In genomic region chr7:100632951-100633717, GRCh38 we compare ENCODE assay signal across 8 cellular contexts. TPM values are rescaled to one million over a fixed set of nuclear protein-coding genes. Genes with fewer than 3 reads are reported as not detected.
DNase-seq lines count a peak whose midpoint lies in the region; ATAC-seq and TF ChIP-seq lines count a peak whose summit lies in the region.

No MANE protein-coding gene starts in this region.

- peaks cover 21% of the 10 kb centered on the region for H3K4me1 Mint-ChIP-seq in activated naive CD8-positive, alpha-beta T cell treated with anti-CD3 and anti-CD28 coated beads, Interleukin-2, amount 50 U/mL, for 24 hours

- H3K27me3 ChIP-seq in SK-N-SH (ENCODE audit: insufficient read depth) (no peaks in the 10 kb centered on the region), iPS-20b (ENCODE audit: insufficient read depth, low read length) (peaks cover 28% of the 10 kb centered on the region)

- H3K4me2 ChIP-seq in SK-N-SH = peak overlapping the region; percentile 91

- H3K4me3 ChIP-seq in SK-N-SH (ENCODE audit: low read depth in 2 of 2, low read length in 1 of 2) (peak overlapping the region; percentile 43 to 59), iPS-20b (ENCODE audit: low read length) (peak overlapping the region; percentile 68)

- H4K20me1 ChIP-seq in SK-N-SH (ENCODE audit: insufficient read depth) = no peaks in the 10 kb centered on the region

- peaks cover 4% of the 10 kb centered on the region for H3K36me3 Mint-ChIP-seq in activated naive CD8-positive, alpha-beta T cell treated with anti-CD3 and anti-CD28 coated beads, Interleukin-2, amount 50 U/mL, for 24 hours (ENCODE audit: low read depth)

- no peaks in the 10 kb centered on the region for H3K9me2 ChIP-seq in SK-N-SH

- peaks cover 2% of the 10 kb centered on the region for H3K27me3 Mint-ChIP-seq in activated naive CD8-positive, alpha-beta T cell treated with anti-CD3 and anti-CD28 coated beads, Interleukin-2, amount 50 U/mL, for 24 hours

- H3K9ac ChIP-seq in SK-N-SH (peak overlapping the region; percentile 27; the same call in 1 of the 2 replicates), iPS-20b (ENCODE audit: low read depth, low read length) (peak overlapping the region; percentile 73; the same call in 1 of the 2 replicates)

- peaks cover 7% of the 10 kb centered on the region for H3F3A ChIP-seq in SK-N-SH (replicated peaks; ENCODE audit: insufficient read depth)

- no peaks in the 10 kb centered on the region for H3K79me2 ChIP-seq in SK-N-SH (ENCODE audit: insufficient read depth)

- peak; percentile 44 for ATAC-seq in HG03175 (IDR thresholded peaks at IDR 0.05; ENCODE audit: unreplicated experiment)
- ATAC-seq in activated naive CD8-positive, alpha-beta T cell treated with anti-CD3 and anti-CD28 coated beads, Interleukin-2, amount 50 U/mL, for 24 hours = peak; percentile 71

- CTCF ChIA-PET in SK-N-SH (lab: Yijun Ruan, JAX) = interaction anchor here (0.6 to 9.0 kb wide), 42 partner anchors 10 to 221 kb away, joined by 3 to 109 read pairs (median 6); partner anchors contain the start of genes ACTL6B, FBXO24, GNB2 and LRCH4

- H3K4me1 ChIP-seq in SK-N-SH (ENCODE audit: control insufficient read depth in 1 of 2, insufficient read depth in 2 of 2, low read depth in 1 of 2, low read length in 1 of 2) (peaks cover 6% of the 10 kb centered on the region in 2 experiments; a peak in 1 of 4 replicates), iPS-20b (ENCODE audit: insufficient read depth, low read length) (no peaks in the 10 kb centered on the region)

- peak overlapping the region; percentile 82 for H3K4me3 Mint-ChIP-seq in activated naive CD8-positive, alpha-beta T cell treated with anti-CD3 and anti-CD28 coated beads, Interleukin-2, amount 50 U/mL, for 24 hours

- 7% methylated on average over 47 of the region's 72 CpGs for WGBS in SK-N-SH (ENCODE audit: low lambda C conversion rate)

- TF ChIP-seq CTCF in SK-N-SH (IDR thresholded peaks at IDR 0.05) = peak; percentile 53

- POLR2A ChIA-PET in SK-N-SH (lab: Yijun Ruan, JAX) = interaction anchor here (0.8 to 2.1 kb wide), 12 partner anchors 16 to 531 kb away, joined by 3 to 11 read pairs (median 4); partner anchors contain the start of genes ACTL6B, AP4M1, GNB2 and MOSPD3

- H3K9me3 ChIP-seq in SK-N-SH (no peaks in the 10 kb centered on the region), iPS-20b (ENCODE audit: insufficient read depth, low read depth, low read length) (no peaks in the 10 kb centered on the region)

- H3K27ac Mint-ChIP-seq in activated naive CD8-positive, alpha-beta T cell treated with anti-CD3 and anti-CD28 coated beads, Interleukin-2, amount 50 U/mL, for 24 hours = peak overlapping the region; percentile 91

- H3K9me3 Mint-ChIP-seq in activated naive CD8-positive, alpha-beta T cell treated with anti-CD3 and anti-CD28 coated beads, Interleukin-2, amount 50 U/mL, for 24 hours = no peaks in the 10 kb centered on the region

- TF ChIP-seq RAD21 in SK-N-SH (IDR thresholded peaks at IDR 0.05; ENCODE audit: low read length) = peak; percentile 46

- peak; percentile 62 for DNase-seq in GM03348 (ENCODE audit: low spot score)
- peak; percentile 95 for DNase-seq in SK-N-SH
- peak; percentile 69 for DNase-seq in activated naive CD8-positive, alpha-beta T cell treated with anti-CD3 and anti-CD28 coated beads, Interleukin-2, amount 50 U/mL, for 24 hours
- DNase-seq in stimulated activated CD4-positive, alpha-beta T cell treated with anti-CD3 and anti-CD28 coated beads, Interleukin-1b, Interleukin-23, amount 100 ng/mL, for 4 hours (ENCODE audit: low read depth in 2 of 2) = peak; percentile 27 to 56
- no peak for DNase-seq in HuH-7.5 (ENCODE audit: low spot score)
- no peak for DNase-seq in midbrain (lab: John Stamatoyannopoulos, UW)

- no peaks in the 10 kb centered on the region for H3K36me3 ChIP-seq in SK-N-SH (replicated peaks in 1 of 2; ENCODE audit: control insufficient read depth in 1 of 2, insufficient read depth in 2 of 2, low read length in 1 of 2)
- no peaks in the 10 kb centered on the region for H3K36me3 ChIP-seq in iPS-20b (ENCODE audit: insufficient read depth, low read depth, low read length)

- H3K27ac ChIP-seq in SK-N-SH (ENCODE audit: low read depth in 2 of 2, low read length in 1 of 2) = no peak overlapping the region
- no peak overlapping the region for H3K27ac ChIP-seq in iPS-20b (ENCODE audit: low read length)

- no peak for TF ChIP-seq EP300 in SK-N-SH (IDR thresholded peaks at IDR 0.05; ENCODE audit: borderline replicate concordance in 1 of 2, low read depth in 1 of 2, low read length in 1 of 2)

- peak overlapping the region; percentile 93 for H2AFZ ChIP-seq in SK-N-SH (ENCODE audit: low read depth)

TF ChIP-seq in SK-N-SH, 30 proteins besides CTCF, POLR2A, EP300 and RAD21 (continues in another document):
- TF ChIP-seq MXI1 (IDR thresholded peaks at IDR 0.05; ENCODE audit: low read depth, low read length) (peak; percentile 81), FOXM1 (IDR thresholded peaks at IDR 0.05; ENCODE audit: low read depth) (no peak), FOXJ3 (CRISPR knock-in tag; IDR thresholded peaks at IDR 0.05) (no peak), TEAD4 (IDR thresholded peaks at IDR 0.05; ENCODE audit: borderline replicate concordance, insufficient read depth) (no peak), USF1 (IDR thresholded peaks at IDR 0.05; ENCODE audit: borderline replicate concordance, low read depth) (peak; percentile 68; the same call in 1 of the 2 replicates), ELF1 (IDR thresholded peaks at IDR 0.05) (no peak), JUND (IDR thresholded peaks at IDR 0.05) (no peak), NFIC (IDR thresholded peaks at IDR 0.05; ENCODE audit: borderline replicate concordance) (no peak), TAF1 (IDR thresholded peaks at IDR 0.05; ENCODE audit: borderline replicate concordance, low read depth, low read length) (0 out of 2 replicates have a peak, but pooled peaks have one; percentile 14), SIN3A (IDR thresholded peaks at IDR 0.05; ENCODE audit: borderline replicate concordance, low read depth, low read length) (no peak), PBX3 (IDR thresholded peaks at IDR 0.05) (no peak), GATA2 (CRISPR knock-in tag; IDR thresholded peaks at IDR 0.05) (no peak), MEF2A (IDR thresholded peaks at IDR 0.05; ENCODE audit: borderline replicate concordance, low read depth) (no peak)
- TF ChIP-seq, protein P1, sequence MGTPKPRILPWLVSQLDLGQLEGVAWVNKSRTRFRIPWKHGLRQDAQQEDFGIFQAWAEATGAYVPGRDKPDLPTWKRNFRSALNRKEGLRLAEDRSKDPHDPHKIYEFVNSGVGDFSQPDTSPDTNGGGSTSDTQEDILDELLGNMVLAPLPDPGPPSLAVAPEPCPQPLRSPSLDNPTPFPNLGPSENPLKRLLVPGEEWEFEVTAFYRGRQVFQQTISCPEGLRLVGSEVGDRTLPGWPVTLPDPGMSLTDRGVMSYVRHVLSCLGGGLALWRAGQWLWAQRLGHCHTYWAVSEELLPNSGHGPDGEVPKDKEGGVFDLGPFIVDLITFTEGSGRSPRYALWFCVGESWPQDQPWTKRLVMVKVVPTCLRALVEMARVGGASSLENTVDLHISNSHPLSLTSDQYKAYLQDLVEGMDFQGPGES (IDR thresholded peaks at IDR 0.05; ENCODE audit: low read depth, low read length) = no peak
- TF ChIP-seq, protein P2, sequence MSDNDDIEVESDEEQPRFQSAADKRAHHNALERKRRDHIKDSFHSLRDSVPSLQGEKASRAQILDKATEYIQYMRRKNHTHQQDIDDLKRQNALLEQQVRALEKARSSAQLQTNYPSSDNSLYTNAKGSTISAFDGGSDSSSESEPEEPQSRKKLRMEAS (IDR thresholded peaks at IDR 0.05; ENCODE audit: low read depth) = peak; percentile 91
- TF ChIP-seq, protein P3, sequence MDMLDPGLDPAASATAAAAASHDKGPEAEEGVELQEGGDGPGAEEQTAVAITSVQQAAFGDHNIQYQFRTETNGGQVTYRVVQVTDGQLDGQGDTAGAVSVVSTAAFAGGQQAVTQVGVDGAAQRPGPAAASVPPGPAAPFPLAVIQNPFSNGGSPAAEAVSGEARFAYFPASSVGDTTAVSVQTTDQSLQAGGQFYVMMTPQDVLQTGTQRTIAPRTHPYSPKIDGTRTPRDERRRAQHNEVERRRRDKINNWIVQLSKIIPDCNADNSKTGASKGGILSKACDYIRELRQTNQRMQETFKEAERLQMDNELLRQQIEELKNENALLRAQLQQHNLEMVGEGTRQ (IDR thresholded peaks at IDR 0.05; ENCODE audit: borderline replicate concordance, low read depth, low read length) = no peak

RNA-seq across cellular contexts. Expression of gene TFR2, which starts 8.2 kb away (rescaled TPM):
- polyA plus RNA-seq in SK-N-SH (2012; rRNA removed) = 0.30 and 0.32 TPM in 2 replicates
- polyA plus RNA-seq in SK-N-SH (2012; cell fraction: cytosol; rRNA removed) = 0.13 and 0.33 TPM in 2 replicates
- polyA plus RNA-seq in SK-N-SH (2012; cell fraction: nucleus; rRNA removed) = 1.5 TPM in 2 replicates

RNA-seq across cellular contexts. Expression of gene MOSPD3, which starts 20.8 kb away (rescaled TPM):
- polyA plus RNA-seq in SK-N-SH (2012; rRNA removed) = 30.0 and 61.7 TPM in 2 replicates
- polyA plus RNA-seq in SK-N-SH (2012; cell fraction: cytosol; rRNA removed) = 23.2 and 36.6 TPM in 2 replicates
- 81.3 and 91.3 TPM in 2 replicates for polyA plus RNA-seq in SK-N-SH (2012; cell fraction: nucleus; rRNA removed)

RNA-seq across cellular contexts. Expression of gene ACTL6B, which starts 23.1 kb away (rescaled TPM):
- 0.67 and 0.93 TPM in 2 replicates for polyA plus RNA-seq in SK-N-SH (2012; rRNA removed)
- 1.2 and 2.0 TPM in 2 replicates for polyA plus RNA-seq in SK-N-SH (2012; cell fraction: cytosol; rRNA removed)
- 1.3 and 2.2 TPM in 2 replicates for polyA plus RNA-seq in SK-N-SH (2012; cell fraction: nucleus; rRNA removed)

RNA-seq across cellular contexts. Expression of gene PCOLCE, which starts 31.0 kb away (rescaled TPM):
- polyA plus RNA-seq in SK-N-SH (2012; rRNA removed) = 190 and 448 TPM in 2 replicates
- 153 and 201 TPM in 2 replicates for polyA plus RNA-seq in SK-N-SH (2012; cell fraction: cytosol; rRNA removed)
- polyA plus RNA-seq in SK-N-SH (2012; cell fraction: nucleus; rRNA removed) = 1,146 and 1,459 TPM in 2 replicates

RNA-seq across cellular contexts. Expression of gene GNB2, which starts 40.4 kb away (rescaled TPM):
- polyA plus RNA-seq in SK-N-SH (2012; rRNA removed) = 276 and 398 TPM in 2 replicates
- polyA plus RNA-seq in SK-N-SH (2012; cell fraction: cytosol; rRNA removed) = 195 and 393 TPM in 2 replicates
- 231 and 304 TPM in 2 replicates for polyA plus RNA-seq in SK-N-SH (2012; cell fraction: nucleus; rRNA removed)

Comparison
In these comparisons a context has a peak if more than half of its experiments do, and no peak if none do; other contexts are left out.
1. DNase-seq: peak in GM03348 (single experiment), SK-N-SH (single experiment), activated naive CD8-positive, alpha-beta T cell treated with anti-CD3 and anti-CD28 coated beads, Interleukin-2, amount 50 U/mL, for 24 hours (single experiment) and stimulated activated CD4-positive, alpha-beta T cell treated with anti-CD3 and anti-CD28 coated beads, Interleukin-1b, Interleukin-23, amount 100 ng/mL, for 4 hours (2 of 2); none in HuH-7.5 (single experiment) and midbrain (single experiment).